Comparison of ENCODE assay signal across 8 cellular contexts in the genomic region with DNA sequence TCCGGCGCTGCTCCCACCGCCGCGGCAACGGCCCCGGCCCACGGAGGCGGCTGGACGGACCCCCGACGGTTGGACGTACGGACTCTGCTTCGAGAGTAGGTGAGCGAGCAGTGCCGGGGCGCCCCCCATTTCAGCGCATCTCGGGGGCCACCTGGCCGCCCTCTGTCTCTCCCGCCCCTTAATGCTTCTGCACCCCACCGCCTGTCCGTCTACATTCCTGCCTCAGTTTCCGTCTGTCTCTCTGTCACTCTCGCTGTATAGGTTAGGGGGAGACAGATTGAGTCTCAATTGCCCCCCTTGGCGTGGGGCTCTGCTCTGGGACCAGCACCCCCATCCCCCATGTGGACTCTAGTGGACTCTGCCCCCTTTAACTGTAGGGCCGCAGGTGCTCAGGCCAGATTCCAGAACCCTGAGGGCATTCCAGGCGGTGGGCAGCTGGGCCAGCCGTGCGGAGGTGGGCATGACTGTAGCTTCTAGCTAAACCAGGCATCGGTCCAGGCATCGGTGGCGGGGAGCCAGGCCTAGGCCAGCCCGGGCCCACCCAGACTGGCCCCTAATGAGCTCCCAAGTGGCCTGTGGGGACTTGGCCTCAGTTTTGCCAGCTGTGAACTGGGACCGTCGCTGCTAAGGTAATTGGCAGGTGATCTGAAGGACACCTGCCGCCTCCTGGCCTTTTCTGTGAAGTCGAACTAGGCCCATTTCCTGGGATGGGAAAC. TPM values are rescaled to one million over a fixed set of nuclear protein-coding genes. Genes with fewer than 3 reads are reported as not detected.
DNase-seq lines count a peak whose midpoint lies in the region; ATAC-seq and TF ChIP-seq lines count a peak whose summit lies in the region.

No MANE protein-coding gene starts in this region.

- peak; percentile 10 for ATAC-seq in GM19452 (IDR thresholded peaks at IDR 0.05; ENCODE audit: unreplicated experiment)
- no peak for ATAC-seq in HG02610 (IDR thresholded peaks at IDR 0.05; ENCODE audit: unreplicated experiment)

- H3K4me3 ChIP-seq in AG09309 (ENCODE audit: control insufficient read depth, low read depth, low read length) (peak overlapping the region; percentile 68), LNCaP clone FGC (ENCODE audit: low read depth, low read length) (peak overlapping the region; percentile 62), mesodermal cell (ENCODE audit: extremely low read depth, insufficient read depth, low read length, poor library complexity, severe bottlenecking) (peak overlapping the region; percentile 76), vagina (peak overlapping the region; percentile 61 to 74)

- H3K27ac ChIP-seq in mesodermal cell (ENCODE audit: low read depth, low read length, severe bottlenecking), result no peak overlapping the region
- H3K27ac ChIP-seq in vagina, result peak overlapping the region; percentile 51

- no peaks in the 10 kb centered on the region for H3K9me3 ChIP-seq in mesodermal cell (ENCODE audit: control insufficient read depth, low read length)
- no peaks in the 10 kb centered on the region for H3K9me3 ChIP-seq in vagina

- TF ChIP-seq CTCF in AG09309 (IDR thresholded peaks at IDR 0.05; ENCODE audit: control insufficient read depth, insufficient read depth, low read depth, low read length, missing control alignments) (no peak), LNCaP clone FGC (IDR thresholded peaks at IDR 0.05; ENCODE audit: control insufficient read depth, extremely low read depth, insufficient read depth) (no peak), vagina (IDR thresholded peaks at IDR 0.05) (no peak)

- no peaks in the 10 kb centered on the region for H3K27me3 ChIP-seq in vagina

- H3K4me1 ChIP-seq in mesodermal cell (ENCODE audit: control insufficient read depth, insufficient read depth, low read length, poor library complexity, severe bottlenecking) (peaks cover 17% of the 10 kb centered on the region), vagina (peaks cover 53% of the 10 kb centered on the region)

- H3K36me3 ChIP-seq in mesodermal cell (ENCODE audit: control insufficient read depth, insufficient read depth, low read length), result no peaks in the 10 kb centered on the region
- H3K36me3 ChIP-seq in vagina, result no peaks in the 10 kb centered on the region

- WGBS in mesodermal cell (ENCODE audit: insufficient coverage in 2 of 2), 2 experiments, result 34% methylated on average over 28 to 34 of the region's 39 CpGs

- no peak for TF ChIP-seq POLR2A in vagina (IDR thresholded peaks at IDR 0.05)

- DNase-seq in AG09309 (ENCODE audit: low read depth) (no peak), LNCaP clone FGC (ENCODE audit: low read depth) (no peak), vagina (ENCODE audit: extremely low spot score in 2 of 2) (no peak), GOT3 (lab: John Stamatoyannopoulos, UW) (no peak)
- peak; percentile 9 for DNase-seq in central memory CD4-positive, alpha-beta T cell

- intact Hi-C loops in vagina (cut with DNase I), result loop anchor here (5.0 kb wide), 1 partner anchor 62 kb away; no protein-coding TSS in a partner anchor

RNA-seq across cellular contexts. Expression of gene TNFAIP8L1, which starts 0.4 kb away (rescaled TPM):
- 18.1 TPM for polyA plus RNA-seq in mesodermal cell (2013, experiment 1 of 2)
- polyA plus RNA-seq in mesodermal cell (2013, experiment 2 of 2), result 14.3 TPM
- 13.0 TPM for total RNA-seq in vagina

RNA-seq across cellular contexts. Expression of gene MYDGF, which starts 30.5 kb away (rescaled TPM):
- 255 TPM for polyA plus RNA-seq in mesodermal cell (2013, experiment 1 of 2)
- polyA plus RNA-seq in mesodermal cell (2013, experiment 2 of 2), result 206 TPM
- 33.4 TPM for total RNA-seq in vagina
